8 cellular contexts compared by ENCODE assay signal in genomic region chr20:23349338-23350006, GRCh38. TPM values are rescaled to one million over a fixed set of nuclear protein-coding genes. Genes with fewer than 3 reads are reported as not detected.
A peak's percentile ranks its signal among the peaks of the same experiment; 100 is the strongest.
DNase-seq lines count a peak whose midpoint lies in the region; ATAC-seq and TF ChIP-seq lines count a peak whose summit lies in the region.

No MANE protein-coding gene starts in this region.

- TF ChIP-seq CTCF in CD4-positive, alpha-beta T cell (IDR thresholded peaks at IDR 0.05) = peak; percentile 85
- TF ChIP-seq CTCF in heart left ventricle (IDR thresholded peaks at IDR 0.05) = peak; percentile 24 to 61 (median 46)
- TF ChIP-seq CTCF in gastrocnemius medialis (IDR thresholded peaks at IDR 0.05 in 4 of 5, conservative IDR thresholded peaks at IDR 0.05 in 1 of 5) = peak; percentile 18 to 57 (median 40)

- peak; percentile 25 for ATAC-seq in CD4-positive, alpha-beta T cell (ENCODE audit: poor library complexity)
- ATAC-seq in GM18909 (IDR thresholded peaks at IDR 0.05; ENCODE audit: poor library complexity, unreplicated experiment) (peak; percentile 6), HG03378 (IDR thresholded peaks at IDR 0.05; ENCODE audit: unreplicated experiment) (peak; percentile 16), heart left ventricle (peak in 2 of 4 donors; percentile 0 to 3), gastrocnemius medialis (peak; percentile 2 to 10)
- ATAC-seq in activated CD8-positive, alpha-beta T cell treated with anti-CD3 and anti-CD28 coated beads, Interleukin-2, amount 10 ng/mL, durations not matched to agents 7 days and 5 days = no peak

- peaks cover 14% of the 10 kb centered on the region for H3K36me3 Mint-ChIP-seq in CD4-positive, alpha-beta T cell (ENCODE audit: low read depth)
- peaks cover 17% of the 10 kb centered on the region for H3K36me3 Mint-ChIP-seq in activated CD8-positive, alpha-beta T cell treated with anti-CD3 and anti-CD28 coated beads, Interleukin-2, amount 10 ng/mL, durations not matched to agents 7 days and 5 days (ENCODE audit: low read depth)

- no peak for DNase-seq in CD4-positive, alpha-beta T cell
- no peak for DNase-seq in activated CD8-positive, alpha-beta T cell treated with anti-CD3 and anti-CD28 coated beads, Interleukin-2, amount 10 ng/mL, durations not matched to agents 7 days and 5 days
- DNase-seq in heart left ventricle (no peak), gastrocnemius medialis (no peak), amniotic stem cell (lab: John Stamatoyannopoulos, UW) (no peak)
- no peak for DNase-seq in activated CD4-positive, CD25-positive, alpha-beta regulatory T cell (lab: John Stamatoyannopoulos, UW)

- no peaks in the 10 kb centered on the region for H3K27me3 Mint-ChIP-seq in CD4-positive, alpha-beta T cell
- H3K27me3 Mint-ChIP-seq in activated CD8-positive, alpha-beta T cell treated with anti-CD3 and anti-CD28 coated beads, Interleukin-2, amount 10 ng/mL, durations not matched to agents 7 days and 5 days (ENCODE audit: low read depth) = no peaks in the 10 kb centered on the region

- peak overlapping the region; percentile 99 for H3K27ac Mint-ChIP-seq in CD4-positive, alpha-beta T cell
- peak overlapping the region; percentile 100 for H3K27ac Mint-ChIP-seq in activated CD8-positive, alpha-beta T cell treated with anti-CD3 and anti-CD28 coated beads, Interleukin-2, amount 10 ng/mL, durations not matched to agents 7 days and 5 days

- peaks cover 0 to 10% (median 7%) of the 10 kb centered on the region in 9 donors for H3K36me3 ChIP-seq in heart left ventricle
- H3K36me3 ChIP-seq in gastrocnemius medialis = peaks cover 0 to 7% of the 10 kb centered on the region in 2 donors

- POLR2A ChIA-PET in CD4-positive, alpha-beta T cell (lab: Charles Lee) = interaction anchor here (0.6 to 2.6 kb wide), 16 partner anchors 9 to 1708 kb away, joined by 3 to 83 read pairs (median 4); partner anchors contain the start of genes ACSS1, GZF1 and NAPB
- POLR2A ChIA-PET in activated CD8-positive, alpha-beta T cell treated with anti-CD3 and anti-CD28 coated beads, Interleukin-2, amount 10 ng/mL, durations not matched to agents 7 days and 5 days (lab: Charles Lee) = interaction anchor here (0.7 to 2.6 kb wide), 15 partner anchors 9 to 263 kb away, joined by 3 to 29 read pairs (median 7); partner anchors contain the start of genes CSTL1, GZF1 and NAPB

- no peaks in the 10 kb centered on the region for H3K27me3 ChIP-seq in CD4-positive, alpha-beta T cell (ENCODE audit: control insufficient read depth, insufficient read depth, low read length)
- H3K27me3 ChIP-seq in heart left ventricle (no peaks in the 10 kb centered on the region), gastrocnemius medialis (no peaks in the 10 kb centered on the region)

- peak overlapping the region; percentile 98 for H3K4me3 Mint-ChIP-seq in CD4-positive, alpha-beta T cell
- peak overlapping the region; percentile 83 for H3K4me3 Mint-ChIP-seq in activated CD8-positive, alpha-beta T cell treated with anti-CD3 and anti-CD28 coated beads, Interleukin-2, amount 10 ng/mL, durations not matched to agents 7 days and 5 days

- CTCF ChIA-PET in CD4-positive, alpha-beta T cell (lab: Charles Lee) = interaction anchor here (0.5 to 2.4 kb wide), 12 partner anchors 9 to 97 kb away, joined by 3 to 22 read pairs (median 4); partner anchors contain the start of gene NAPB
- CTCF ChIA-PET in activated CD8-positive, alpha-beta T cell treated with anti-CD3 and anti-CD28 coated beads, Interleukin-2, amount 10 ng/mL, durations not matched to agents 7 days and 5 days (lab: Charles Lee) = interaction anchor here (0.7 to 3.3 kb wide), 26 partner anchors 9 to 662 kb away, joined by 3 to 64 read pairs (median 4); partner anchors contain the start of genes CST11 and NAPB

- H3K4me3 ChIP-seq in heart left ventricle (peak overlapping the region; percentile 63 to 98 (median 90)), gastrocnemius medialis (peak overlapping the region; percentile 69 to 95 (median 82))

- H3K4me1 Mint-ChIP-seq in CD4-positive, alpha-beta T cell (ENCODE audit: low read depth) = peaks cover 30% of the 10 kb centered on the region
- peaks cover 34% of the 10 kb centered on the region for H3K4me1 Mint-ChIP-seq in activated CD8-positive, alpha-beta T cell treated with anti-CD3 and anti-CD28 coated beads, Interleukin-2, amount 10 ng/mL, durations not matched to agents 7 days and 5 days (ENCODE audit: low read depth)

- no peaks in the 10 kb centered on the region for H3K9me3 Mint-ChIP-seq in CD4-positive, alpha-beta T cell
- H3K9me3 Mint-ChIP-seq in activated CD8-positive, alpha-beta T cell treated with anti-CD3 and anti-CD28 coated beads, Interleukin-2, amount 10 ng/mL, durations not matched to agents 7 days and 5 days (ENCODE audit: insufficient read depth) = no peaks in the 10 kb centered on the region

- intact Hi-C loops in CD4-positive, alpha-beta T cell (cut with DNase I, micrococcal nuclease) = loop anchor here (1.0 to 5.0 kb wide), 7 partner anchors 9 to 1708 kb away; partner anchors contain the start of genes ACSS1 (in 1 of the 2), APMAP (in 1 of the 2), CST9 (in 1 of the 2) and GZF1 (in 1 of the 2)
- intact Hi-C loops in heart left ventricle (cut with DNase I) = loop anchor here (1.0 to 10.0 kb wide), 14 partner anchors 9 to 1015 kb away; partner anchors contain the start of genes CST9 (in 4 of the 10) and THBD (in 1 of the 10)
- intact Hi-C loops in gastrocnemius medialis (cut with DNase I; ENCODE audit: low total_unique reads) = loop anchor here (1.0 to 10.0 kb wide), 7 partner anchors 9 to 1015 kb away; no protein-coding TSS in a partner anchor

- H3K9me3 ChIP-seq in CD4-positive, alpha-beta T cell (ENCODE audit: control insufficient read depth, low read length) = no peaks in the 10 kb centered on the region
- H3K9me3 ChIP-seq in heart left ventricle (no peaks in the 10 kb centered on the region), gastrocnemius medialis (no peaks in the 10 kb centered on the region)

- WGBS in heart left ventricle, 4 donors = 13 to 24% (median 20%) methylated on average over 11 of the region's 11 CpGs

- peak overlapping the region; percentile 99 for H3K27ac ChIP-seq in CD4-positive, alpha-beta T cell (ENCODE audit: low read depth, low read length)
- H3K27ac ChIP-seq in heart left ventricle (peak overlapping the region; percentile 93 to 100 (median 98)), gastrocnemius medialis (peak overlapping the region; percentile 88 to 99 (median 96))

- no peak for TF ChIP-seq POLR2A in heart left ventricle (IDR thresholded peaks at IDR 0.05)
- no peak for TF ChIP-seq POLR2A in gastrocnemius medialis (IDR thresholded peaks at IDR 0.05)

- in situ Hi-C loops in gastrocnemius medialis (cut with MboI; ENCODE audit: low sequenced_read_pairs in 4 of 4) = loop anchor here (10.0 to 25.0 kb wide), 6 partner anchors 195 to 1012 kb away; partner anchors contain the start of genes THBD (in 2 of the 4), CST9 (in 1 of the 4) and SSTR4 (in 1 of the 4)

- H3K4me1 ChIP-seq in heart left ventricle (peaks cover 4 to 27% (median 18%) of the 10 kb centered on the region in 12 donors), gastrocnemius medialis (peaks cover 16 to 23% of the 10 kb centered on the region in 2 donors)

RNA-seq across cellular contexts. Expression of gene NXT1, which starts 1.1 kb away (rescaled TPM):
- total RNA-seq in CD4-positive, alpha-beta T cell = 10 to 100 TPM; 55.4 to 57.1 TPM
- total RNA-seq in activated CD8-positive, alpha-beta T cell treated with anti-CD3 and anti-CD28 coated beads, Interleukin-2, amount 10 ng/mL, durations not matched to agents 7 days and 5 days = 10 to 100 TPM; 34.8 to 35.5 TPM
- 10 to 100 TPM in 3 of 9 donors, 1 to 10 TPM in 6; 4.2 to 13.8 (median 9.1) TPM for total RNA-seq in heart left ventricle
- 10 to 100 TPM in 1 of 2 donors, 1 to 10 TPM in 1; 5.7 to 20.1 TPM for polyA plus RNA-seq in heart left ventricle
- total RNA-seq in gastrocnemius medialis = 10 to 100 TPM; 15.2 to 17.9 (median 15.9) TPM

RNA-seq across cellular contexts. Expression of gene GZF1, which starts 12.5 kb away (rescaled TPM):
- 10 to 100 TPM; 38.1 to 43.6 TPM for total RNA-seq in CD4-positive, alpha-beta T cell
- total RNA-seq in activated CD8-positive, alpha-beta T cell treated with anti-CD3 and anti-CD28 coated beads, Interleukin-2, amount 10 ng/mL, durations not matched to agents 7 days and 5 days = 10 to 100 TPM; 11.1 to 15.8 TPM
- 10 to 100 TPM; 16.5 to 34.6 (median 27.9) TPM for total RNA-seq in heart left ventricle
- 10 to 100 TPM in 1 of 2 donors, 1 to 10 TPM in 1; 8.6 to 15.2 TPM for polyA plus RNA-seq in heart left ventricle
- 10 to 100 TPM; 10.1 to 23.0 (median 13.3) TPM for total RNA-seq in gastrocnemius medialis
